Comparison of ENCODE assay signal across 8 cellular contexts in genomic region chr17:40445769-40446468, GRCh38. TPM values are rescaled to one million over a fixed set of nuclear protein-coding genes. Genes with fewer than 3 reads are reported as not detected.
A peak's percentile ranks its signal among the peaks of the same experiment; 100 is the strongest.
DNase-seq lines count a peak whose midpoint lies in the region; ATAC-seq, FAIRE-seq and TF ChIP-seq lines count a peak whose summit lies in the region.

No MANE protein-coding gene starts in this region.

- H2AFZ ChIP-seq in mesenchymal stem cell (ENCODE audit: low read depth, low read length): no peak overlapping the region

- peak overlapping the region; percentile 83 for H3K4me2 ChIP-seq in mesenchymal stem cell (ENCODE audit: low read length, poor library complexity, severe bottlenecking)

- H2AK5ac ChIP-seq in mesenchymal stem cell (ENCODE audit: low read length, severe bottlenecking): peak overlapping the region; percentile 83

- no peak overlapping the region for H3K23ac ChIP-seq in mesenchymal stem cell (ENCODE audit: low read length in 2 of 2)

- H4K91ac ChIP-seq in mesenchymal stem cell (ENCODE audit: low read length): no peak overlapping the region

- no peak overlapping the region for H3K14ac ChIP-seq in mesenchymal stem cell (ENCODE audit: low read length in 2 of 2)

- peak overlapping the region; percentile 42 for H2BK120ac ChIP-seq in mesenchymal stem cell (ENCODE audit: low read depth, low read length)

- FAIRE-seq in small intestine (lab: Jason Lieb, UNC): no peak

- peak overlapping the region; percentile 85 to 89 for H3K18ac ChIP-seq in mesenchymal stem cell (ENCODE audit: low read depth in 1 of 2, low read length in 2 of 2)

- no peak for DNase-seq in left ventricle myocardium inferior
- no peak for DNase-seq in cardiac septum (ENCODE audit: low spot score)
- DNase-seq in central memory CD8-positive, alpha-beta T cell (ENCODE audit: low spot score in 2 of 2): no peak
- DNase-seq in mesenchymal stem cell: peak; percentile 47
- no peak for DNase-seq in vagina (ENCODE audit: extremely low spot score in 2 of 2)
- no peak for DNase-seq in hypothalamus (lab: John Stamatoyannopoulos, UW)
- DNase-seq in small intestine: no peak

- peak overlapping the region; percentile 95 for H3K9ac ChIP-seq in mesenchymal stem cell (ENCODE audit: low read length)

- no peak overlapping the region for H2BK5ac ChIP-seq in mesenchymal stem cell (ENCODE audit: low read depth, low read length, poor library complexity, severe bottlenecking)

- no peaks in the 10 kb centered on the region for H3K27me3 Mint-ChIP-seq in central memory CD8-positive, alpha-beta T cell

- H3K4me3 Mint-ChIP-seq in central memory CD8-positive, alpha-beta T cell: peak overlapping the region; percentile 81

- no peak for TF ChIP-seq POLR2A in vagina (IDR thresholded peaks at IDR 0.05)

- peaks cover 26% of the 10 kb centered on the region for H3K4me1 Mint-ChIP-seq in central memory CD8-positive, alpha-beta T cell

- intact Hi-C loops in left ventricle myocardium inferior (cut with micrococcal nuclease) (loop anchor here (10.0 kb wide), 1 partner anchor 89 kb away; no protein-coding TSS in a partner anchor), cardiac septum (cut with DNase I) (no loop called here), vagina (cut with DNase I) (loop anchor here (10.0 kb wide), 1 partner anchor 141 kb away; the partner anchor contains the start of gene RARA)

- H3K4me1 ChIP-seq in left ventricle myocardium inferior: peaks cover 79% of the 10 kb centered on the region
- H3K4me1 ChIP-seq in mesenchymal stem cell (ENCODE audit: control insufficient read depth, insufficient read depth, low read depth, low read length): peaks cover 47% of the 10 kb centered on the region
- peaks cover 76% of the 10 kb centered on the region for H3K4me1 ChIP-seq in vagina
- peaks cover 9 to 14% of the 10 kb centered on the region in 2 donors for H3K4me1 ChIP-seq in small intestine (ENCODE audit: control insufficient read depth in 2 of 2, insufficient read depth in 1 of 2, low read depth in 1 of 2, low read length in 1 of 2)

- peaks cover 16% of the 10 kb centered on the region for H3K36me3 Mint-ChIP-seq in central memory CD8-positive, alpha-beta T cell (ENCODE audit: insufficient read depth)

- 86% methylated on average over 5 of the region's 10 CpGs for whole genome bisulfite sequencing in mesenchymal stem cell
- WGBS in small intestine, 3 donors: 70 to 81% (median 72%) methylated on average over 10 of the region's 10 CpGs

- peak overlapping the region; percentile 97 for H3K27ac Mint-ChIP-seq in central memory CD8-positive, alpha-beta T cell (ENCODE audit: low read depth)

- peak overlapping the region; percentile 33 for H4K8ac ChIP-seq in mesenchymal stem cell (ENCODE audit: low read length)

- H3K4ac ChIP-seq in mesenchymal stem cell (ENCODE audit: low read depth in 1 of 2, low read length in 2 of 2): peak overlapping the region in 1 of 2 experiments; percentile 63

- TF ChIP-seq CTCF in left ventricle myocardium inferior (IDR thresholded peaks at IDR 0.05; ENCODE audit: borderline replicate concordance) (no peak), vagina (IDR thresholded peaks at IDR 0.05) (peak in 1 of 3 experiments; percentile 9)

- no peak for ATAC-seq in central memory CD8-positive, alpha-beta T cell (replicated peaks; ENCODE audit: extremely low read depth, poor library complexity, severe bottlenecking)
- ATAC-seq in HG02884 (IDR thresholded peaks at IDR 0.05; ENCODE audit: unreplicated experiment): no peak

- H3K4me3 ChIP-seq in left ventricle myocardium inferior (peak overlapping the region; percentile 90), mesenchymal stem cell (ENCODE audit: insufficient read depth in 1 of 2, low read depth in 1 of 2, low read length in 2 of 2) (peak overlapping the region; percentile 52 to 98), vagina (peak overlapping the region; percentile 84 to 89), small intestine (ENCODE audit: low read depth in 1 of 2, low read length in 2 of 2) (no peak overlapping the region)

- no peak overlapping the region for H2BK15ac ChIP-seq in mesenchymal stem cell (ENCODE audit: low read depth, poor library complexity, severe bottlenecking)

- no peaks in the 10 kb centered on the region for H3K27me3 ChIP-seq in left ventricle myocardium inferior (ENCODE audit: low read depth)
- H3K27me3 ChIP-seq in mesenchymal stem cell (ENCODE audit: control insufficient read depth in 1 of 2, insufficient read depth in 1 of 2, low read length in 2 of 2): no peaks in the 10 kb centered on the region
- H3K27me3 ChIP-seq in vagina: no peaks in the 10 kb centered on the region
- no peaks in the 10 kb centered on the region for H3K27me3 ChIP-seq in small intestine (ENCODE audit: control insufficient read depth in 2 of 2, insufficient read depth in 2 of 2, low read length in 2 of 2)

- H3K9me3 ChIP-seq in left ventricle myocardium inferior (replicated peaks) (no peaks in the 10 kb centered on the region), mesenchymal stem cell (ENCODE audit: control insufficient read depth, low read length) (no peaks in the 10 kb centered on the region), vagina (no peaks in the 10 kb centered on the region), small intestine (ENCODE audit: control insufficient read depth, low read depth) (no peaks in the 10 kb centered on the region)

- H2BK12ac ChIP-seq in mesenchymal stem cell (ENCODE audit: low read length in 2 of 2): peak overlapping the region; percentile 5 to 49

- H3K27ac ChIP-seq in left ventricle myocardium inferior (replicated peaks) (peak overlapping the region; percentile 97), mesenchymal stem cell (ENCODE audit: low read length, poor library complexity, severe bottlenecking) (peak overlapping the region; percentile 81), vagina (peak overlapping the region; percentile 87), small intestine (ENCODE audit: low read depth in 1 of 2, low read length in 1 of 2) (peak overlapping the region in 1 of 2 donors; percentile 89)

- no peaks in the 10 kb centered on the region for H3K79me1 ChIP-seq in mesenchymal stem cell (replicated peaks; ENCODE audit: low read length, poor library complexity, severe bottlenecking)

- H3K36me3 ChIP-seq in left ventricle myocardium inferior: no peaks in the 10 kb centered on the region
- H3K36me3 ChIP-seq in mesenchymal stem cell (ENCODE audit: control insufficient read depth in 1 of 2, insufficient read depth in 2 of 2, low read depth in 1 of 2, low read length in 2 of 2): peaks cover 7 to 39% of the 10 kb centered on the region in 2 experiments
- no peaks in the 10 kb centered on the region for H3K36me3 ChIP-seq in vagina
- no peaks in the 10 kb centered on the region for H3K36me3 ChIP-seq in small intestine (ENCODE audit: control insufficient read depth in 2 of 2, insufficient read depth in 2 of 2, low read length in 2 of 2)

- H3K9me3 Mint-ChIP-seq in central memory CD8-positive, alpha-beta T cell: no peaks in the 10 kb centered on the region

RNA-seq across cellular contexts. Expression of gene IGFBP4, which starts 2.7 kb away (rescaled TPM):
- total RNA-seq in left ventricle myocardium inferior (130 TPM), cardiac septum (164 TPM), vagina (700 TPM)
- polyA plus RNA-seq in mesenchymal stem cell (2013, experiment 1 of 2): 339 TPM
- polyA plus RNA-seq in mesenchymal stem cell (2013, experiment 2 of 2): 339 TPM
- 100 to 1,000 TPM in 1 of 3 donors, 10 to 100 TPM in 2; 19.2 to 282 (median 36.7) TPM for polyA plus RNA-seq in small intestine

RNA-seq across cellular contexts. Expression of gene TOP2A, which starts 28.2 kb away (rescaled TPM):
- total RNA-seq in left ventricle myocardium inferior: 2.1 TPM
- total RNA-seq in cardiac septum: 0.51 TPM
- 14.5 TPM for polyA plus RNA-seq in mesenchymal stem cell (2013, experiment 1 of 2)
- 15.0 TPM for polyA plus RNA-seq in mesenchymal stem cell (2013, experiment 2 of 2)
- total RNA-seq in vagina: 16.9 TPM
- polyA plus RNA-seq in small intestine: 10 to 100 TPM in 1 of 3 donors, 1 to 10 TPM in 2; 1.1 to 37.5 (median 3.1) TPM

RNA-seq across cellular contexts. Expression of gene TNS4, which starts 55.5 kb away (rescaled TPM):
- total RNA-seq in left ventricle myocardium inferior (not detected), cardiac septum (not detected), vagina (296 TPM)
- not detected for polyA plus RNA-seq in mesenchymal stem cell (2013, experiment 1 of 2)
- 0.12 TPM for polyA plus RNA-seq in mesenchymal stem cell (2013, experiment 2 of 2)
- polyA plus RNA-seq in small intestine: 1 to 10 TPM in 1 of 3 donors, not detected in 2; 3.0 TPM

Comparison
In these comparisons a context has a peak if more than half of its experiments do, and no peak if none do; other contexts are left out.
1. H3K4me3 ChIP-seq: peak in left ventricle myocardium inferior (single experiment), mesenchymal stem cell (2 of 2) and vagina (2 of 2); none in small intestine (0 of 2).
2. RNA of gene TNS4, which starts 55.5 kb away (total RNA-seq): 296 TPM in vagina (single experiment); not detected in left ventricle myocardium inferior (single experiment) and not detected in cardiac septum (single experiment); every median in the first group is over 100 times any median in the second.